8 cellular contexts compared by ENCODE assay signal in the genomic region with DNA sequence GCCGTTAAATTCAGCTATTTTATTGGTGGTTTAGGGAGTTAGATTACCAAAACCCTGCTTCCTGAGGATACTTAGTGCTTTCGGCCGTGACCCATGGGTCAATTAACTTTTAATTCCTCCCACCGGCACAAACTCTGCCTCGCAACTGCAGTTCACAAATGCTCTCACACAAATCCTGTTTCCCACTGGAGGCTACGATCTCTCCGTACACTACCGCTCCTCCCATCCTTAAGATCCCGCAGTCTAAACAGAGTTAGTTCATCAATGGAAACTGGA. TPM values are rescaled to one million over a fixed set of nuclear protein-coding genes. Genes with fewer than 3 reads are reported as not detected.
DNase-seq lines count a peak whose midpoint lies in the region; ATAC-seq, FAIRE-seq and TF ChIP-seq lines count a peak whose summit lies in the region.

No MANE protein-coding gene starts in this region.

- peaks cover 74 to 80% (median 76%) of the 10 kb centered on the region in 10 experiments for H3K4me1 ChIP-seq in BLaER1 treated with 17β-estradiol and CSF1 and Interleukin-3, amounts not matched to agents 10 nM and 100 nM
- H3K4me1 ChIP-seq in OCI-LY1 (ENCODE audit: insufficient read depth, low read length, severe bottlenecking) (peaks cover 55% of the 10 kb centered on the region), esophagus (ENCODE audit: control insufficient read depth in 2 of 2, insufficient read depth in 2 of 2, low read length in 1 of 2) (peaks cover 8 to 14% of the 10 kb centered on the region in 2 donors), pancreas (peaks cover 20 to 32% (median 22%) of the 10 kb centered on the region in 3 donors)

- H3F3A ChIP-seq in OCI-LY1 (ENCODE audit: insufficient read depth, low read length): peaks cover 14% of the 10 kb centered on the region

- peaks cover 27% of the 10 kb centered on the region for H3K79me2 ChIP-seq in OCI-LY1 (ENCODE audit: insufficient read depth, low read length)

- H3K4me1 Mint-ChIP-seq in endothelial cell (ENCODE audit: unreplicated experiment): peaks cover 30% of the 10 kb centered on the region
- H3K4me1 Mint-ChIP-seq in nephron progenitor cell: peaks cover 37% of the 10 kb centered on the region

- intact Hi-C loops in pancreas (cut with DNase I): no loop called here

- H3K27ac Mint-ChIP-seq in endothelial cell (ENCODE audit: unreplicated experiment) (no peak overlapping the region), nephron progenitor cell (no peak overlapping the region)

- TF ChIP-seq CTCF in OCI-LY1 (IDR thresholded peaks at IDR 0.05; ENCODE audit: low read length) (no peak), pancreas (IDR thresholded peaks at IDR 0.05) (no peak), endothelial cell (IDR thresholded peaks at IDR 0.05; ENCODE audit: unreplicated experiment) (no peak), nephron progenitor cell (IDR thresholded peaks at IDR 0.05) (no peak)

- no peak for DNase-seq in pancreas
- DNase-seq in endothelial cell (ENCODE audit: low spot score): no peak
- DNase-seq in DMS 273 (lab: John Stamatoyannopoulos, UW; ENCODE audit: unreplicated experiment): no peak
- DNase-seq in iPS-NIHi11 (ENCODE audit: low spot score): no peak
- no peak for DNase-seq in nephron progenitor cell

- H3K36me3 ChIP-seq in BLaER1 treated with 17β-estradiol and CSF1 and Interleukin-3, amounts not matched to agents 10 nM and 100 nM: peaks cover 4 to 33% (median 11%) of the 10 kb centered on the region in 11 experiments; a peak in 13 of 22 replicates
- H3K36me3 ChIP-seq in OCI-LY1 (ENCODE audit: insufficient read depth, low read length) (0 out of 2 replicates have a peak, but pooled peaks cover 7% of the 10 kb centered on the region), esophagus (ENCODE audit: control insufficient read depth in 2 of 2, insufficient read depth in 2 of 2, low read length in 1 of 2) (peaks cover 0 to 12% of the 10 kb centered on the region in 2 donors), pancreas (peaks cover 0 to 6% (median 0%) of the 10 kb centered on the region in 3 donors)

- H3K27ac ChIP-seq in BLaER1 treated with 17β-estradiol and CSF1 and Interleukin-3, amounts not matched to agents 10 nM and 100 nM: peak overlapping the region; percentile 87 to 99 (median 97)
- H3K27ac ChIP-seq in OCI-LY1 (ENCODE audit: low read depth, low read length, poor library complexity, severe bottlenecking) (peak overlapping the region; percentile 94), esophagus (ENCODE audit: low read depth in 2 of 2, low read length in 1 of 2) (peak overlapping the region; percentile 95 to 99), pancreas (peak overlapping the region; percentile 95 to 98 (median 96))

- ATAC-seq in pancreas: no peak

- H3K27me3 Mint-ChIP-seq in endothelial cell (ENCODE audit: unreplicated experiment) (peaks cover 8% of the 10 kb centered on the region), nephron progenitor cell (ENCODE audit: low read depth, poor library complexity) (no peaks in the 10 kb centered on the region)

- H3K27me3 ChIP-seq in BLaER1 treated with 17β-estradiol and CSF1 and Interleukin-3, amounts not matched to agents 10 nM and 100 nM: no peaks in the 10 kb centered on the region
- H3K27me3 ChIP-seq in OCI-LY1 (ENCODE audit: insufficient read depth, low read length): no peaks in the 10 kb centered on the region
- no peaks in the 10 kb centered on the region for H3K27me3 ChIP-seq in esophagus (ENCODE audit: control insufficient read depth in 1 of 2, insufficient read depth in 2 of 2, low read length in 2 of 2)
- H3K27me3 ChIP-seq in pancreas: no peaks in the 10 kb centered on the region

- peak overlapping the region; percentile 84 to 98 (median 96) for H3K9ac ChIP-seq in BLaER1 treated with 17β-estradiol and CSF1 and Interleukin-3, amounts not matched to agents 10 nM and 100 nM
- H3K9ac ChIP-seq in OCI-LY1 (ENCODE audit: low read length): peak overlapping the region; percentile 85

- H2AFZ ChIP-seq in OCI-LY1 (ENCODE audit: low read length): no peak overlapping the region

- 1% methylated on average over 9 of the region's 9 CpGs for WGBS in esophagus, 2 donors
- WGBS in pancreas, 2 donors: 0% methylated on average over 9 of the region's 9 CpGs

- H3K9me3 Mint-ChIP-seq in endothelial cell (ENCODE audit: unreplicated experiment): no peaks in the 10 kb centered on the region
- no peaks in the 10 kb centered on the region for H3K9me3 Mint-ChIP-seq in nephron progenitor cell

- peaks cover 0 to 10% (median 0%) of the 10 kb centered on the region in 11 experiments; a peak in 4 of 22 replicates for H3K9me3 ChIP-seq in BLaER1 treated with 17β-estradiol and CSF1 and Interleukin-3, amounts not matched to agents 10 nM and 100 nM (replicated peaks in 1 of 11)
- no peaks in the 10 kb centered on the region for H3K9me3 ChIP-seq in OCI-LY1 (ENCODE audit: low read length)
- no peaks in the 10 kb centered on the region for H3K9me3 ChIP-seq in esophagus (ENCODE audit: control insufficient read depth in 2 of 2, insufficient read depth in 1 of 2, low read depth in 1 of 2, low read length in 1 of 2)
- no peaks in the 10 kb centered on the region for H3K9me3 ChIP-seq in pancreas

- FAIRE-seq in pancreas (lab: Jason Lieb, UNC): no peak

- H3K36me3 Mint-ChIP-seq in endothelial cell (ENCODE audit: low read depth, unreplicated experiment): peaks cover 4% of the 10 kb centered on the region
- peaks cover 10% of the 10 kb centered on the region for H3K36me3 Mint-ChIP-seq in nephron progenitor cell (ENCODE audit: low read depth)

- peaks cover 0 to 43% (median 8%) of the 10 kb centered on the region in 11 experiments; a peak in 10 of 22 replicates for H4K20me1 ChIP-seq in BLaER1 treated with 17β-estradiol and CSF1 and Interleukin-3, amounts not matched to agents 10 nM and 100 nM
- H4K20me1 ChIP-seq in OCI-LY1 (ENCODE audit: insufficient read depth, low read length): no peaks in the 10 kb centered on the region

- H3K9me2 ChIP-seq in OCI-LY1 (ENCODE audit: low read depth, low read length): no peaks in the 10 kb centered on the region

- peak overlapping the region; percentile 88 to 100 (median 96) for H3K4me3 ChIP-seq in BLaER1 treated with 17β-estradiol and CSF1 and Interleukin-3, amounts not matched to agents 10 nM and 100 nM
- H3K4me3 ChIP-seq in OCI-LY1 (ENCODE audit: low read depth, low read length, poor library complexity, severe bottlenecking) (peak overlapping the region; percentile 67), esophagus (ENCODE audit: low read depth in 1 of 2, low read length in 2 of 2) (peak overlapping the region; percentile 47 to 57), pancreas (peak overlapping the region; percentile 40 to 96 (median 68))

- no peak overlapping the region for H3K4me3 Mint-ChIP-seq in endothelial cell (ENCODE audit: unreplicated experiment)
- no peak overlapping the region for H3K4me3 Mint-ChIP-seq in nephron progenitor cell

- H3K4me2 ChIP-seq in BLaER1 treated with 17β-estradiol and CSF1 and Interleukin-3, amounts not matched to agents 10 nM and 100 nM: peak overlapping the region; percentile 79 to 99 (median 90)
- peak overlapping the region; percentile 86 for H3K4me2 ChIP-seq in OCI-LY1 (ENCODE audit: low read length)

RNA-seq across cellular contexts. Expression of gene NAIF1, which starts 0.4 kb away (rescaled TPM):
- polyA plus RNA-seq in esophagus (1 to 10 TPM; 6.1 to 6.9 TPM), pancreas (1 to 10 TPM; 6.4 to 6.8 TPM)
- total RNA-seq in pancreas (1 to 10 TPM; 3.0 to 6.2 (median 3.8) TPM), endothelial cell (ENCODE audit: unreplicated experiment) (9.9 TPM)

RNA-seq across cellular contexts. Expression of gene SLC25A25, which starts 0.5 kb away (rescaled TPM):
- polyA plus RNA-seq in esophagus (1 to 10 TPM; 9.6 to 10.0 TPM), pancreas (10 to 100 TPM; 73.6 to 82.8 TPM)
- total RNA-seq in pancreas (100 to 1,000 TPM in 1 of 6 donors, 10 to 100 TPM in 3, 1 to 10 TPM in 2; 6.8 to 134 (median 12.6) TPM), endothelial cell (ENCODE audit: unreplicated experiment) (8.5 TPM)

RNA-seq across cellular contexts. Expression of gene PTGES2, which starts 60.0 kb away (rescaled TPM):
- 10 to 100 TPM; 59.0 to 59.4 TPM for polyA plus RNA-seq in esophagus
- total RNA-seq in pancreas: 10 to 100 TPM; 25.4 to 43.1 (median 34.2) TPM
- 10 to 100 TPM; 66.0 to 78.5 TPM for polyA plus RNA-seq in pancreas
- total RNA-seq in endothelial cell (ENCODE audit: unreplicated experiment): 39.8 TPM
